Comparison of ENCODE assay signal across 28 cellular contexts in genomic region chr9:29456940-29457339, GRCh38.
A peak's percentile ranks its signal among the peaks of the same experiment; 100 is the strongest.
DNase-seq lines count a peak whose midpoint lies in the region; ATAC-seq and TF ChIP-seq lines count a peak whose summit lies in the region.
"Had no signal": no experiment of that assay in that cellular context is flagged by ENCODE, and none has a peak within 500 bp of the region (broad histone marks: within the 10 kb centered on the region; RNA-seq: fewer than 3 reads in every experiment).

No MANE protein-coding gene starts in this region.

- H3K27ac ChIP-seq in foreskin keratinocyte (no peak overlapping the region), GM23338 (ENCODE audit: low read depth) (no peak overlapping the region)
- H3K27ac ChIP-seq: C4-2B, hepatocyte, left ventricle myocardium inferior, pancreas, SK-N-MC had no signal

- no peak overlapping the region for H3K27ac Mint-ChIP-seq in GM23338
- H3K27ac Mint-ChIP-seq: activated CD4-positive, alpha-beta T cell treated with anti-CD3 and anti-CD28 coated beads for 36 hours; nephron had no signal

- TF ChIP-seq CTCF in astrocyte of the spinal cord (IDR thresholded peaks at IDR 0.05; ENCODE audit: low read depth, low read length): no peak
- no peak for TF ChIP-seq CTCF in foreskin keratinocyte (conservative IDR thresholded peaks at IDR 0.05)
- no peak for TF ChIP-seq CTCF in GM23338 (conservative IDR thresholded peaks at IDR 0.05; ENCODE audit: low read depth in 2 of 2)

- no peaks in the 10 kb centered on the region for H3K27me3 ChIP-seq in foreskin keratinocyte
- H3K27me3 ChIP-seq in GM23338 (ENCODE audit: insufficient read depth): no peaks in the 10 kb centered on the region
- H3K27me3 ChIP-seq: hepatocyte, pancreas had no signal

- H3K4me2 ChIP-seq in GM23338: no peak overlapping the region
- H3K4me2 ChIP-seq: hepatocyte had no signal

- H3K27me3 Mint-ChIP-seq in GM23338 (ENCODE audit: insufficient read depth, low read depth, poor library complexity): no peaks in the 10 kb centered on the region
- H3K27me3 Mint-ChIP-seq: activated CD4-positive, alpha-beta T cell treated with anti-CD3 and anti-CD28 coated beads for 36 hours had no signal

- ATAC-seq in foreskin keratinocyte (peak; percentile 35), GM23338 (no peak), GM18907 (IDR thresholded peaks at IDR 0.05; ENCODE audit: unreplicated experiment) (no peak), GM19452 (IDR thresholded peaks at IDR 0.05; ENCODE audit: unreplicated experiment) (no peak)
- ATAC-seq: activated CD4-positive, alpha-beta T cell treated with anti-CD3 and anti-CD28 coated beads for 36 hours; pancreas had no signal

- no peaks in the 10 kb centered on the region for H3F3A ChIP-seq in GM23338 (replicated peaks; ENCODE audit: low read depth)

- in situ Hi-C loops in astrocyte of the spinal cord (cut with HindIII; ENCODE audit: low sequenced_read_pairs): no loop called here

- DNase-seq in M059J (ENCODE audit: low read depth): peak; percentile 73
- peak; percentile 73 for DNase-seq in astrocyte of the spinal cord (ENCODE audit: low read depth, low spot score)
- peak; percentile 22 to 42 for DNase-seq in foreskin keratinocyte
- DNase-seq in superior temporal gyrus (ENCODE audit: extremely low spot score): peak; percentile 18
- no peak for DNase-seq in GM23338 (ENCODE audit: low spot score)
- DNase-seq: activated CD4-positive, alpha-beta T cell treated with anti-CD3 and anti-CD28 coated beads for 36 hours; activated naive CD4-positive, alpha-beta T cell treated with Interleukin-2 at 50 U/mL for 16 hours; activated T-cell treated with anti-CD3 and anti-CD28 coated beads, Interleukin-2, amount 50 U/mL, for 48 hours; amygdala; central memory CD4-positive, alpha-beta T cell; dermis blood vessel endothelial cell; foreskin melanocyte; left ventricle myocardium inferior; midbrain; MM.1S; NCI-H1436; NCI-H524; pancreas; stimulated activated CD4-positive, alpha-beta T cell treated with anti-CD3 and anti-CD28 coated beads, Interleukin-12 subunit alpha, Interleukin-12 subunit beta, amount 100 ng/mL, for 4 hours; stimulated activated CD4-positive, alpha-beta T cell treated with anti-CD3 and anti-CD28 coated beads, Interleukin-4, amount 100 ng/mL, for 4 hours; stimulated activated naive CD4-positive, alpha-beta T cell treated with Interleukin-2 at 50 U/mL for 16 hours; T-helper 2 cell had no signal

- no peaks in the 10 kb centered on the region for H3K4me1 ChIP-seq in foreskin keratinocyte
- no peaks in the 10 kb centered on the region for H3K4me1 ChIP-seq in GM23338 (ENCODE audit: insufficient read depth)
- H3K4me1 ChIP-seq: left ventricle myocardium inferior, pancreas had no signal

- no peak overlapping the region for H3K4me3 ChIP-seq in astrocyte of the spinal cord (ENCODE audit: low read depth, low read length)
- H3K4me3 ChIP-seq in GM23338: no peak overlapping the region
- H3K4me3 ChIP-seq: hepatocyte, left ventricle myocardium inferior, pancreas, SK-N-MC had no signal

- H3K4me1 Mint-ChIP-seq in GM23338: no peaks in the 10 kb centered on the region
- H3K4me1 Mint-ChIP-seq: activated CD4-positive, alpha-beta T cell treated with anti-CD3 and anti-CD28 coated beads for 36 hours; nephron had no signal

- peaks cover 8% of the 10 kb centered on the region; the same call in 2 of the 3 replicates for H3K36me3 Mint-ChIP-seq in GM23338 (ENCODE audit: low read depth)

- no peak overlapping the region for H3K4me3 Mint-ChIP-seq in GM23338
- H3K4me3 Mint-ChIP-seq: activated CD4-positive, alpha-beta T cell treated with anti-CD3 and anti-CD28 coated beads for 36 hours; nephron had no signal

- no peaks in the 10 kb centered on the region for H4K20me1 ChIP-seq in GM23338 (replicated peaks; ENCODE audit: insufficient read depth)

- no peaks in the 10 kb centered on the region for H3K36me3 ChIP-seq in GM23338 (ENCODE audit: insufficient read depth)
- H3K36me3 ChIP-seq: left ventricle myocardium inferior, pancreas had no signal

- peaks cover 20% of the 10 kb centered on the region; the same call in 2 of the 3 replicates for H3K9me3 Mint-ChIP-seq in GM23338

- no peak overlapping the region for H2AFZ ChIP-seq in GM23338
- H2AFZ ChIP-seq: hepatocyte had no signal

- no peaks in the 10 kb centered on the region; the same call in 1 of the 2 replicates for H3K9me2 ChIP-seq in GM23338 (ENCODE audit: insufficient read depth)

- no peaks in the 10 kb centered on the region for H3K79me2 ChIP-seq in GM23338 (replicated peaks; ENCODE audit: insufficient read depth)
- H3K79me2 ChIP-seq: hepatocyte had no signal

TF ChIP-seq in GM23338, 12 proteins besides CTCF, POLR2A, EP300 and RAD21:
- no peak for TF ChIP-seq JUNB (IDR thresholded peaks at IDR 0.05; ENCODE audit: unreplicated experiment)
